Comparison of ENCODE assay signal across 27 cellular contexts in genomic region chr21:38591138-38591537, GRCh38.
"Had no signal": no experiment of that assay in that cellular context is flagged by ENCODE, and none has a peak within 500 bp of the region (broad histone marks: within the 10 kb centered on the region; RNA-seq: fewer than 3 reads in every experiment).

No MANE protein-coding gene starts in this region.

- H3K4me2 ChIP-seq: neural progenitor cell had no signal

- H3K27ac Mint-ChIP-seq: mesothelial cell of epicardium; naive B cell; natural killer cell; nephron progenitor cell; neural progenitor cell; progenitor cell of endocrine pancreas; stimulated activated memory B cell treated with anti-CD40 and anti-IgM and Interleukin-4, amounts not matched to agents 10 μg/mL and 1 μg/mL and 100 μg/mL, for 72 hours; stimulated activated naive CD8-positive, alpha-beta T cell treated with anti-CD3 and anti-CD28 coated beads, Interleukin-15, amount 100 ng/mL, for 72 hours; type B pancreatic cell had no signal

- H3K4me3 ChIP-seq: left ventricle myocardium inferior, lung, neural progenitor cell, ovary, right atrium auricular region, right lobe of liver, smooth muscle cell, tibial nerve, uterus had no signal

- H3K27ac ChIP-seq: left ventricle myocardium inferior, neural progenitor cell, neutrophil, ovary, right atrium auricular region, right lobe of liver, tibial nerve, uterus had no signal

- H3K4me1 Mint-ChIP-seq: mesothelial cell of epicardium; naive B cell; natural killer cell; stimulated activated memory B cell treated with anti-CD40 and anti-IgM and Interleukin-4, amounts not matched to agents 10 μg/mL and 1 μg/mL and 100 μg/mL, for 72 hours; stimulated activated naive CD8-positive, alpha-beta T cell treated with anti-CD3 and anti-CD28 coated beads, Interleukin-15, amount 100 ng/mL, for 72 hours had no signal

- H3K36me3 ChIP-seq: left ventricle myocardium inferior, neural progenitor cell, neutrophil, ovary, right atrium auricular region, right lobe of liver, tibial nerve, uterus had no signal

- ATAC-seq: natural killer cell; right lobe of liver; stimulated activated memory B cell treated with anti-CD40 and anti-IgM and Interleukin-4, amounts not matched to agents 10 μg/mL and 1 μg/mL and 100 μg/mL, for 72 hours; stimulated activated naive CD8-positive, alpha-beta T cell treated with anti-CD3 and anti-CD28 coated beads, Interleukin-15, amount 100 ng/mL, for 72 hours had no signal

- H3K4me1 ChIP-seq: left ventricle myocardium inferior, neural progenitor cell, right atrium auricular region, right lobe of liver, tibial nerve, uterus had no signal

- DNase-seq: islet precursor cell; left ventricle myocardium inferior; mesendoderm; naive B cell; natural killer cell; nephron progenitor cell; occipital lobe; ovary; right lobe of liver; stimulated activated CD4-positive, alpha-beta T cell treated with anti-CD3 and anti-CD28 coated beads, Interleukin-1b, Interleukin-23, amount 100 ng/mL, for 48 hours; stimulated activated CD4-positive, alpha-beta T cell treated with anti-CD3 and anti-CD28 coated beads, Interleukin-2, amount 100 ng/mL, for 48 hours; stimulated activated CD4-positive, alpha-beta T cell treated with anti-CD3 and anti-CD28 coated beads, Interleukin-4, amount 100 ng/mL, for 4 hours; stimulated activated CD8-positive, alpha-beta memory T cell treated with anti-CD3 and anti-CD28 coated beads, Interleukin-4, amount 100 ng/mL, for 48 hours; stimulated activated naive CD4-positive, alpha-beta T cell treated with Interleukin-2 at 50 U/mL for 16 hours; stimulated activated naive CD8-positive, alpha-beta T cell treated with anti-CD3 and anti-CD28 coated beads, Interleukin-15, amount 100 ng/mL, for 72 hours; substantia nigra; uterus had no signal

- H2AFZ ChIP-seq: neural progenitor cell had no signal

- H3K36me3 Mint-ChIP-seq: mesothelial cell of epicardium; naive B cell; natural killer cell; neural progenitor cell; stimulated activated memory B cell treated with anti-CD40 and anti-IgM and Interleukin-4, amounts not matched to agents 10 μg/mL and 1 μg/mL and 100 μg/mL, for 72 hours; type B pancreatic cell had no signal

- H3K9me3 Mint-ChIP-seq: mesothelial cell of epicardium; nephron progenitor cell; neural progenitor cell; stimulated activated memory B cell treated with anti-CD40 and anti-IgM and Interleukin-4, amounts not matched to agents 10 μg/mL and 1 μg/mL and 100 μg/mL, for 72 hours; type B pancreatic cell had no signal

- H3K4me3 Mint-ChIP-seq: mesothelial cell of epicardium; naive B cell; natural killer cell; nephron progenitor cell; neural progenitor cell; stimulated activated memory B cell treated with anti-CD40 and anti-IgM and Interleukin-4, amounts not matched to agents 10 μg/mL and 1 μg/mL and 100 μg/mL, for 72 hours; stimulated activated naive CD8-positive, alpha-beta T cell treated with anti-CD3 and anti-CD28 coated beads, Interleukin-15, amount 100 ng/mL, for 72 hours; type B pancreatic cell had no signal

- H3K9me3 ChIP-seq: left ventricle myocardium inferior, neutrophil, ovary, right atrium auricular region, right lobe of liver, tibial nerve, uterus had no signal

- H3K27me3 ChIP-seq: neural progenitor cell, neutrophil, ovary, right atrium auricular region, right lobe of liver, tibial nerve, uterus had no signal
